Comparison of ENCODE assay signal across 11 cellular contexts in the genomic region with DNA sequence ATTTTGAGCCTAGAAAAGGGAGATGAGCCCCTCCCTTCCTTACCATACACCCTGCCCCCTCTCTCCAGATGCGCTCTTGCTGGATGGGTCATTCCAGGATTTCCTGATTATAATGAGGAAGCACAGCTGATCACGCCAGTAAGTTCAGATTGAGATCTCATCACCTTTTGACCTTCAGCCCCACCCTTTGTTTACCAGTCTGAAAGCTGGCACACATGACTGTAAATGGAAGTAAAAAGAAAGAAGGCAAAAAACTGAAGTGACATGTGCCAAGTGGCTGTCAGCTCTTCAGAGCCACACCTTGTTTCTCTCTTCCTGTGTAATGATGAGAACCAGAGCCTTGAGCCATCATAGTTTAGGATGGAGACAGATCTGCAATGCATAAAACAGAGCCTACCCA. TPM values are rescaled to one million over a fixed set of nuclear protein-coding genes. Genes with fewer than 3 reads are reported as not detected.
A peak's percentile ranks its signal among the peaks of the same experiment; 100 is the strongest.
DNase-seq lines count a peak whose midpoint lies in the region; ATAC-seq lines count a peak whose summit lies in the region.
"Had no signal": no experiment of that assay in that cellular context is flagged by ENCODE, and none has a peak within 500 bp of the region (broad histone marks: within the 10 kb centered on the region; RNA-seq: fewer than 3 reads in every experiment).

No MANE protein-coding gene starts in this region.

- DNase-seq in activated CD4-positive, alpha-beta T cell treated with anti-CD3 and anti-CD28 coated beads for 36 hours = peak; percentile 37
- no peak for DNase-seq in activated CD4-positive, alpha-beta T cell treated with anti-CD3 and anti-CD28 coated beads for 1 hour
- peak; percentile 42 for DNase-seq in RPMI7951 (ENCODE audit: low read depth)
- DNase-seq in natural killer cell treated with Interleukin-12 subunit alpha and Interleukin-12 subunit beta and Interleukin-15 and Interleukin-18, amount 100 ng/mL, for 72 hours (ENCODE audit: low spot score) = no peak
- no peak for DNase-seq in NCI-H2227 (lab: John Stamatoyannopoulos, UW; ENCODE audit: unreplicated experiment)
- DNase-seq in substantia nigra (lab: John Stamatoyannopoulos, UW) = no peak
- DNase-seq: dorsolateral prefrontal cortex, MV-4-11 had no signal

- H3K36me3 Mint-ChIP-seq in activated CD4-positive, alpha-beta T cell treated with anti-CD3 and anti-CD28 coated beads for 36 hours (ENCODE audit: low read depth) = peaks cover 2% of the 10 kb centered on the region
- H3K36me3 Mint-ChIP-seq in dendritic cell treated with granulocyte-macrophage colony-stimulating factor and Interleukin-4, amounts not matched to agents 40 ng/mL and 50 ng/mL, for 4 days (ENCODE audit: low read depth) = no peaks in the 10 kb centered on the region
- no peaks in the 10 kb centered on the region for H3K36me3 Mint-ChIP-seq in natural killer cell treated with Interleukin-12 subunit alpha and Interleukin-12 subunit beta and Interleukin-15 and Interleukin-18, amount 100 ng/mL, for 72 hours

- H3K27ac ChIP-seq in substantia nigra (ENCODE audit: low read depth, low read length, poor library complexity, severe bottlenecking) = no peak overlapping the region
- H3K27ac ChIP-seq: dorsolateral prefrontal cortex had no signal

- peak; percentile 79 for ATAC-seq in activated CD4-positive, alpha-beta T cell treated with anti-CD3 and anti-CD28 coated beads for 36 hours
- peak in 1 of 2 donors; percentile 56 for ATAC-seq in natural killer cell treated with Interleukin-12 subunit alpha and Interleukin-12 subunit beta and Interleukin-15 and Interleukin-18, amount 100 ng/mL, for 72 hours
- ATAC-seq in HG03196 (IDR thresholded peaks at IDR 0.05; ENCODE audit: unreplicated experiment) = no peak

- no peaks in the 10 kb centered on the region for H3K9me3 Mint-ChIP-seq in activated CD4-positive, alpha-beta T cell treated with anti-CD3 and anti-CD28 coated beads for 36 hours (ENCODE audit: low read depth)
- H3K9me3 Mint-ChIP-seq in dendritic cell treated with granulocyte-macrophage colony-stimulating factor and Interleukin-4, amounts not matched to agents 40 ng/mL and 50 ng/mL, for 4 days = no peaks in the 10 kb centered on the region
- no peaks in the 10 kb centered on the region for H3K9me3 Mint-ChIP-seq in natural killer cell treated with Interleukin-12 subunit alpha and Interleukin-12 subunit beta and Interleukin-15 and Interleukin-18, amount 100 ng/mL, for 72 hours

- peak overlapping the region; percentile 88 for H3K27ac Mint-ChIP-seq in activated CD4-positive, alpha-beta T cell treated with anti-CD3 and anti-CD28 coated beads for 36 hours
- H3K27ac Mint-ChIP-seq in dendritic cell treated with granulocyte-macrophage colony-stimulating factor and Interleukin-4, amounts not matched to agents 40 ng/mL and 50 ng/mL, for 4 days = peak overlapping the region; percentile 56
- peak overlapping the region; percentile 12 to 47 for H3K27ac Mint-ChIP-seq in natural killer cell treated with Interleukin-12 subunit alpha and Interleukin-12 subunit beta and Interleukin-15 and Interleukin-18, amount 100 ng/mL, for 72 hours

- peak overlapping the region; percentile 9 for H3K4me3 Mint-ChIP-seq in activated CD4-positive, alpha-beta T cell treated with anti-CD3 and anti-CD28 coated beads for 36 hours
- H3K4me3 Mint-ChIP-seq in dendritic cell treated with granulocyte-macrophage colony-stimulating factor and Interleukin-4, amounts not matched to agents 40 ng/mL and 50 ng/mL, for 4 days = no peak overlapping the region
- peak overlapping the region; percentile 56 for H3K4me3 Mint-ChIP-seq in natural killer cell treated with Interleukin-12 subunit alpha and Interleukin-12 subunit beta and Interleukin-15 and Interleukin-18, amount 100 ng/mL, for 72 hours

- H3K4me1 Mint-ChIP-seq in activated CD4-positive, alpha-beta T cell treated with anti-CD3 and anti-CD28 coated beads for 36 hours = peaks cover 73% of the 10 kb centered on the region
- peaks cover 70% of the 10 kb centered on the region for H3K4me1 Mint-ChIP-seq in dendritic cell treated with granulocyte-macrophage colony-stimulating factor and Interleukin-4, amounts not matched to agents 40 ng/mL and 50 ng/mL, for 4 days (ENCODE audit: low read depth)
- H3K4me1 Mint-ChIP-seq in natural killer cell treated with Interleukin-12 subunit alpha and Interleukin-12 subunit beta and Interleukin-15 and Interleukin-18, amount 100 ng/mL, for 72 hours (ENCODE audit: low read depth in 2 of 2) = peaks cover 53 to 62% of the 10 kb centered on the region in 2 donors

- POLR2A ChIA-PET in activated CD4-positive, alpha-beta T cell treated with anti-CD3 and anti-CD28 coated beads for 36 hours (lab: Charles Lee) = no interaction called here

- intact Hi-C loops in activated CD4-positive, alpha-beta T cell treated with anti-CD3 and anti-CD28 coated beads for 36 hours (cut with DNase I, micrococcal nuclease) = loop anchor here in 1 of 2 experiments (2.0 kb wide), 1 partner anchor 14 kb away; no protein-coding TSS in a partner anchor
- intact Hi-C loops in dendritic cell treated with granulocyte-macrophage colony-stimulating factor and Interleukin-4, amounts not matched to agents 40 ng/mL and 50 ng/mL, for 4 days (cut with micrococcal nuclease) = loop anchor here (2.0 kb wide), 1 partner anchor 26 kb away; no protein-coding TSS in a partner anchor

- CTCF ChIA-PET in activated CD4-positive, alpha-beta T cell treated with anti-CD3 and anti-CD28 coated beads for 36 hours (lab: Charles Lee) = interaction anchor here (1.1 kb wide), 1 partner anchor 11 kb away, joined by 3 read pairs; no protein-coding TSS in a partner anchor

- no peaks in the 10 kb centered on the region for H3K27me3 Mint-ChIP-seq in activated CD4-positive, alpha-beta T cell treated with anti-CD3 and anti-CD28 coated beads for 36 hours
- H3K27me3 Mint-ChIP-seq in dendritic cell treated with granulocyte-macrophage colony-stimulating factor and Interleukin-4, amounts not matched to agents 40 ng/mL and 50 ng/mL, for 4 days = no peaks in the 10 kb centered on the region
- no peaks in the 10 kb centered on the region for H3K27me3 Mint-ChIP-seq in natural killer cell treated with Interleukin-12 subunit alpha and Interleukin-12 subunit beta and Interleukin-15 and Interleukin-18, amount 100 ng/mL, for 72 hours

RNA-seq across cellular contexts. Expression of gene S1PR1, which starts 27.9 kb away (rescaled TPM):
- total RNA-seq in activated CD4-positive, alpha-beta T cell treated with anti-CD3 and anti-CD28 coated beads for 36 hours = 100 to 1,000 TPM; 109 to 130 TPM
- total RNA-seq in RPMI7951 (2014; rRNA removed; shearing (Covaris generic)) = 0.39 and 0.84 TPM in 2 replicates
- total RNA-seq in natural killer cell treated with Interleukin-12 subunit alpha and Interleukin-12 subunit beta and Interleukin-15 and Interleukin-18, amount 100 ng/mL, for 72 hours = 10 to 100 TPM; 11.8 to 49.3 TPM
- total RNA-seq: osteocyte had no signal

Comparison
In these comparisons a context has a peak if more than half of its experiments do, and no peak if none do; other contexts are left out.
1. DNase-seq: peak in activated CD4-positive, alpha-beta T cell treated with anti-CD3 and anti-CD28 coated beads for 36 hours (single experiment) and RPMI7951 (single experiment); none in activated CD4-positive, alpha-beta T cell treated with anti-CD3 and anti-CD28 coated beads for 1 hour (single experiment), natural killer cell treated with Interleukin-12 subunit alpha and Interleukin-12 subunit beta and Interleukin-15 and Interleukin-18, amount 100 ng/mL, for 72 hours (single experiment), NCI-H2227 (single experiment) and substantia nigra (0 of 49).
2. H3K27ac Mint-ChIP-seq: peak in every context shown above with its lines; median percentile 88 in activated CD4-positive, alpha-beta T cell treated with anti-CD3 and anti-CD28 coated beads for 36 hours; 56 in dendritic cell treated with granulocyte-macrophage colony-stimulating factor and Interleukin-4, amounts not matched to agents 40 ng/mL and 50 ng/mL, for 4 days; 30 in natural killer cell treated with Interleukin-12 subunit alpha and Interleukin-12 subunit beta and Interleukin-15 and Interleukin-18, amount 100 ng/mL, for 72 hours.